Comparison of ENCODE assay signal across 12 cellular contexts in genomic region chr2:203689424-203690109, GRCh38. TPM values are rescaled to one million over a fixed set of nuclear protein-coding genes. Genes with fewer than 3 reads are reported as not detected.
DNase-seq lines count a peak whose midpoint lies in the region; ATAC-seq, FAIRE-seq and TF ChIP-seq lines count a peak whose summit lies in the region.
"Had no signal": no experiment of that assay in that cellular context is flagged by ENCODE, and none has a peak within 500 bp of the region (broad histone marks: within the 10 kb centered on the region; RNA-seq: fewer than 3 reads in every experiment).

No MANE protein-coding gene starts in this region.

- POLR2A ChIA-PET in HepG2 (lab: Yijun Ruan, JAX), result interaction anchor here (1.1 kb wide), 1 partner anchor 124 kb away, joined by 3 read pairs; no protein-coding TSS in a partner anchor
- POLR2A ChIA-PET in PC-3 (lab: Charles Lee; ENCODE audit: unreplicated experiment), result no interaction called here

- no peak for TF ChIP-seq CTCF in HepG2 (CRISPR knock-in tag; IDR thresholded peaks at IDR 0.05)
- TF ChIP-seq CTCF in right lobe of liver (IDR thresholded peaks at IDR 0.05), result no peak
- no peak for TF ChIP-seq CTCF in PC-3 (conservative IDR thresholded peaks at IDR 0.05; ENCODE audit: low read depth, low read length)

- peak overlapping the region; percentile 47 for H3K4me2 ChIP-seq in HepG2 (ENCODE audit: low read depth, low read length)
- no peak overlapping the region for H3K4me2 ChIP-seq in PC-3 (ENCODE audit: low read length)

- no peaks in the 10 kb centered on the region for H3K9me3 Mint-ChIP-seq in central memory CD8-positive, alpha-beta T cell
- H3K9me3 Mint-ChIP-seq: activated CD4-positive, alpha-beta memory T cell treated with anti-CD3 and anti-CD28 coated beads for 36 hours had no signal

- H3F3A ChIP-seq in PC-3 (ENCODE audit: low read length, unreplicated experiment), result no peaks in the 10 kb centered on the region

- no peak for TF ChIP-seq RAD21 in HepG2 (CRISPR knock-in tag; IDR thresholded peaks at IDR 0.05)

- ATAC-seq in HepG2 (peak; percentile 43), right lobe of liver (no peak), HG02981 (IDR thresholded peaks at IDR 0.05; ENCODE audit: unreplicated experiment) (peak; percentile 46), PC-3 (no peak)
- ATAC-seq in central memory CD8-positive, alpha-beta T cell (replicated peaks; ENCODE audit: extremely low read depth, poor library complexity, severe bottlenecking), result peak; percentile 90

- TF ChIP-seq POLR2A in HepG2 (IDR thresholded peaks at IDR 0.05; ENCODE audit: insufficient read depth in 1 of 2, low read depth in 2 of 2, low read length in 2 of 2), result no peak
- no peak for TF ChIP-seq POLR2A in right lobe of liver (IDR thresholded peaks at IDR 0.05)

- WGBS in HepG2 (ENCODE audit: low lambda C conversion rate), result 14% methylated on average over 8 of the region's 8 CpGs
- WGBS in right lobe of liver (ENCODE audit: insufficient coverage, low coverage, low lambda C conversion rate, missing lambda C conversion rate), result 66% methylated on average over 8 of the region's 8 CpGs

- intact Hi-C loops in HepG2 (cut with micrococcal nuclease; ENCODE audit: unreplicated experiment), result loop anchor here (2.0 to 5.0 kb wide), 2 partner anchors 15 to 123 kb away; no protein-coding TSS in a partner anchor
- intact Hi-C loops in right lobe of liver (cut with DNase I), result no loop called here
- intact Hi-C loops in PC-3 (cut with micrococcal nuclease), result no loop called here

- in situ Hi-C loops in HepG2 (cut with HindIII; ENCODE audit: extremely low pct_ligation_motif_present, low pct_unique_long_range_greater_than_20kb), result no loop called here

- H3K9me2 ChIP-seq in PC-3 (replicated peaks; ENCODE audit: low read length), result no peaks in the 10 kb centered on the region

- no peak overlapping the region; a peak in 1 of 6 replicates for H3K4me3 ChIP-seq in HepG2 (replicated peaks in 1 of 3; ENCODE audit: insufficient read depth in 1 of 3, low read depth in 2 of 3, low read length in 3 of 3)
- H3K4me3 ChIP-seq in right lobe of liver, result no peak overlapping the region
- no peak overlapping the region for H3K4me3 ChIP-seq in PC-3 (ENCODE audit: low read length)

- CTCF ChIA-PET in HepG2 (lab: Yijun Ruan, JAX; ENCODE audit: low intra/inter-chr PET ratio, low total read pairs) (no interaction called here), PC-3 (lab: Charles Lee) (no interaction called here)

- H3K36me3 Mint-ChIP-seq in central memory CD8-positive, alpha-beta T cell (ENCODE audit: insufficient read depth), result no peaks in the 10 kb centered on the region
- H3K36me3 Mint-ChIP-seq: activated CD4-positive, alpha-beta memory T cell treated with anti-CD3 and anti-CD28 coated beads for 36 hours had no signal

- no peak for FAIRE-seq in HepG2 (lab: Jason Lieb, UNC)

- no TSS peak for BruUV-seq in HepG2 (replicated peaks; lab: Mats Ljungman, UMichigan)
- BruUV-seq in PC-3 (replicated peaks; lab: Mats Ljungman, UMichigan), result no TSS peak

- H3K4me1 ChIP-seq in HepG2 (ENCODE audit: insufficient read depth, low read length) (peaks cover 63% of the 10 kb centered on the region), right lobe of liver (peaks cover 0 to 46% (median 0%) of the 10 kb centered on the region in 4 donors), PC-3 (ENCODE audit: insufficient read depth, low read length) (peaks cover 14% of the 10 kb centered on the region)

- H3K9me3 ChIP-seq in HepG2 (ENCODE audit: low read length) (no peaks in the 10 kb centered on the region), right lobe of liver (no peaks in the 10 kb centered on the region), PC-3 (ENCODE audit: low read length) (no peaks in the 10 kb centered on the region)

- TF ChIP-seq EP300 in HepG2 (IDR thresholded peaks at IDR 0.05; ENCODE audit: low read depth in 2 of 2, low read length in 2 of 2) (no peak), HepG2 (CRISPR knock-in tag; IDR thresholded peaks at IDR 0.05; ENCODE audit: borderline replicate concordance) (no peak)

- H2AFZ ChIP-seq in HepG2 (ENCODE audit: low read length) (no peak overlapping the region), PC-3 (ENCODE audit: low read length) (no peak overlapping the region)

- H3K27me3 ChIP-seq in HepG2 (ENCODE audit: control insufficient read depth in 1 of 2, insufficient read depth in 2 of 2, low read length in 2 of 2) (no peaks in the 10 kb centered on the region), right lobe of liver (no peaks in the 10 kb centered on the region), PC-3 (ENCODE audit: low read length) (no peaks in the 10 kb centered on the region)

- no peaks in the 10 kb centered on the region for H4K20me1 ChIP-seq in HepG2 (ENCODE audit: insufficient read depth, low read length)
- no peaks in the 10 kb centered on the region for H4K20me1 ChIP-seq in PC-3 (ENCODE audit: low read length)

- no peak overlapping the region for H3K9ac ChIP-seq in HepG2 (ENCODE audit: insufficient read depth, low read depth, low read length)
- H3K9ac ChIP-seq in PC-3 (ENCODE audit: low read length), result no peak overlapping the region

- H3K27me3 Mint-ChIP-seq in central memory CD8-positive, alpha-beta T cell, result no peaks in the 10 kb centered on the region
- H3K27me3 Mint-ChIP-seq: activated CD4-positive, alpha-beta memory T cell treated with anti-CD3 and anti-CD28 coated beads for 36 hours had no signal

- DNase-seq in HepG2 (ENCODE audit: low spot score) (no peak), right lobe of liver (no peak), NCI-H345 (lab: John Stamatoyannopoulos, UW) (no peak), epidermal melanocyte (ENCODE audit: insufficient read length, low spot score) (no peak), PC-3 (no peak)
- DNase-seq in central memory CD8-positive, alpha-beta T cell (ENCODE audit: low spot score in 2 of 2), result peak in 1 of 2 donors; percentile 25
- DNase-seq in activated CD4-positive, alpha-beta T cell treated with anti-CD3 and anti-CD28 coated beads, Interleukin-2, amount 50 U/mL, for 48 hours, result no peak
- DNase-seq: activated CD4-positive, alpha-beta memory T cell treated with anti-CD3 and anti-CD28 coated beads for 36 hours; NCI-H1436; SHP77; stimulated activated CD4-positive, alpha-beta T cell treated with anti-CD3 and anti-CD28 coated beads, Interleukin-1b, Interleukin-23, amount 100 ng/mL, for 48 hours had no signal

- peak overlapping the region; percentile 59 for H3K4me3 Mint-ChIP-seq in central memory CD8-positive, alpha-beta T cell
- H3K4me3 Mint-ChIP-seq: activated CD4-positive, alpha-beta memory T cell treated with anti-CD3 and anti-CD28 coated beads for 36 hours had no signal

- H3K27ac ChIP-seq in HepG2 (ENCODE audit: extremely low read length, insufficient read depth, low read length), result no peak overlapping the region
- H3K27ac ChIP-seq in right lobe of liver, result no peak overlapping the region
- no peak overlapping the region for H3K27ac ChIP-seq in PC-3 (ENCODE audit: low read length)

- peaks cover 16% of the 10 kb centered on the region for H3K4me1 Mint-ChIP-seq in central memory CD8-positive, alpha-beta T cell

- H3K79me2 ChIP-seq in HepG2 (ENCODE audit: insufficient read depth, low read length) (no peaks in the 10 kb centered on the region), PC-3 (ENCODE audit: low read length) (no peaks in the 10 kb centered on the region)

- peak overlapping the region; percentile 69 for H3K27ac Mint-ChIP-seq in central memory CD8-positive, alpha-beta T cell (ENCODE audit: low read depth)
- H3K27ac Mint-ChIP-seq: activated CD4-positive, alpha-beta memory T cell treated with anti-CD3 and anti-CD28 coated beads for 36 hours had no signal

- H3K36me3 ChIP-seq in HepG2 (replicated peaks in 1 of 2; ENCODE audit: control insufficient read depth in 1 of 2, insufficient read depth in 2 of 2, low read length in 2 of 2) (no peaks in the 10 kb centered on the region), right lobe of liver (no peaks in the 10 kb centered on the region), PC-3 (ENCODE audit: low read depth, low read length) (no peaks in the 10 kb centered on the region)

RNA-seq across cellular contexts. Expression of gene CD28, which starts 16.9 kb away (rescaled TPM):
- total RNA-seq in HepG2 (2016; rRNA removed; fragmentation: Illumina TruSeq; extraction: Trizol) (not detected in 2 replicates), right lobe of liver (1 to 10 TPM in 1 of 6 experiments, under 1 TPM in 5; 0.16 to 1.6 (median 0.46) TPM), PC-3 (2014; rRNA removed) (not detected in 2 replicates)
- not detected in 2 replicates for total RNA-seq in HepG2 (2016; cell fraction: cytosol; rRNA removed; fragmentation: Illumina TruSeq; extraction: Trizol; ENCODE audit: low read depth)
- total RNA-seq in HepG2 (2016; cell fraction: insoluble cytoplasmic fraction; rRNA removed; fragmentation: Illumina TruSeq; extraction: Trizol), result not detected in 2 replicates
- total RNA-seq in HepG2 (2016; cell fraction: membrane; rRNA removed; fragmentation: Illumina TruSeq; extraction: Trizol), result 0.03 TPM in 1 of 2 replicates, not detected in the other
- not detected in 2 replicates for total RNA-seq in HepG2 (2016; cell fraction: nucleus; rRNA removed; fragmentation: Illumina TruSeq; extraction: Trizol)
- not detected in 2 replicates for polyA plus RNA-seq in HepG2 (2011; rRNA removed)
- polyA plus RNA-seq in HepG2 (2011; cell fraction: cytosol; rRNA removed), result 0.03 TPM in 2 replicates
- polyA plus RNA-seq in HepG2 (2011; cell fraction: nucleus; rRNA removed), result not detected in 2 replicates
- not detected in 2 replicates for polyA plus RNA-seq in HepG2 (2012)
- polyA plus RNA-seq in HepG2 (2016; cell fraction: cytosol; fragmentation: Illumina TruSeq; extraction: Trizol; ENCODE audit: low read depth), result not detected in 2 replicates
- not detected in 2 replicates for polyA plus RNA-seq in HepG2 (2016; cell fraction: insoluble cytoplasmic fraction; fragmentation: Illumina TruSeq; extraction: Trizol; ENCODE audit: low read depth)
- not detected in 2 replicates for polyA plus RNA-seq in HepG2 (2016; cell fraction: membrane; fragmentation: Illumina TruSeq; extraction: Trizol; ENCODE audit: low read depth)
- polyA plus RNA-seq in HepG2 (2016; cell fraction: nucleus; fragmentation: Illumina TruSeq; extraction: Trizol; ENCODE audit: insufficient read depth, low read depth), result not detected in 2 replicates
- polyA minus RNA-seq in HepG2 (2011; rRNA and poly(A)+ RNA removed; ENCODE audit: low replicate concordance), result not detected in 2 replicates
- polyA minus RNA-seq in HepG2 (2011; cell fraction: cytosol; rRNA and poly(A)+ RNA removed), result not detected in 2 replicates
- polyA minus RNA-seq in HepG2 (2011; cell fraction: nucleus; rRNA and poly(A)+ RNA removed), result not detected in 2 replicates

Comparison
In these comparisons a context has a peak if more than half of its experiments do, and no peak if none do; other contexts are left out.
1. ATAC-seq: peak in HepG2 (single experiment), HG02981 (single experiment) and central memory CD8-positive, alpha-beta T cell (single experiment); none in right lobe of liver (0 of 4) and PC-3 (single experiment).